ENCODE assay signal across 8 cellular contexts in the genomic region with DNA sequence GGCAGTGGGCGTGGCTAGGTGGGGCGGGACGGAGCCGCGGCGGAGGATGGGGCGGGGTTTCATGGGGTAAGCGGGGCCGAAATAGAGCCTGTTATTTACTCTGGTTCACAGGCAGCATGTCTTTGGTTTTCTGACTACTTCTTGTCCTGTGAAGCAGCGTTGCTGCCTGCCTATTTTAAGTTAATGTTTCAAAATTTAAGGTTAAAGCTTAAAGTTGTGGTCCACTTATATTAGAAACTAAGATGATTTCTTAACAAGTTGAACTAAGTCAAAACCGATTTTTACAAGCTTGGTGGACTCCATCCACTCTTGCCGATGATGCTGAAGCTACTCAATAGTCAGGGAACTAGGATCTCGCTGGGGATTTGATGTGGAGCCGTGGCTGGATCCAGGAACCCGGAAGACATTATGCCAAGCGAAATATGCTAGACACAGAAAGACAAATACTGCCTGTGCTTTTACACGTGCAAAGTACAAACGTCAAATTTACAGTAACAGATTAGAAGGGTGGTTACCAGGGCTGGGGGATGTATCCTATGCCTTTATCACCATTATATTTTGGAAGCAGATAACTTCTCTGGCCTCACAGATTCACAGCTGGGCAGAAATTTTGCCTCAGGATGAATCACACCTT. TPM values are rescaled to one million over a fixed set of nuclear protein-coding genes. Genes with fewer than 3 reads are reported as not detected.
DNase-seq lines count a peak whose midpoint lies in the region; ATAC-seq and TF ChIP-seq lines count a peak whose summit lies in the region.

No MANE protein-coding gene starts in this region.

- H2BK5ac ChIP-seq in mesenchymal stem cell (ENCODE audit: low read depth, low read length, poor library complexity, severe bottlenecking) = no peak overlapping the region

- DNase-seq in heart right ventricle (no peak), Right ventricle myocardium superior (no peak), adipocyte (ENCODE audit: low read depth) (no peak), mesenchymal stem cell (no peak), vagina (ENCODE audit: extremely low spot score in 2 of 2) (no peak), HT-29 (ENCODE audit: low spot score) (no peak), SHP77 treated with DMSO at 0.1 percent for 48 hours (lab: John Stamatoyannopoulos, UW) (no peak)
- no peak for DNase-seq in activated naive CD4-positive, alpha-beta T cell treated with Interleukin-2 at 50 U/mL for 16 hours

- WGBS in heart right ventricle, 2 donors = 13 to 17% methylated on average over 18 of the region's 18 CpGs
- WGBS in mesenchymal stem cell = 49% methylated on average over 15 of the region's 18 CpGs

- H2BK15ac ChIP-seq in mesenchymal stem cell (ENCODE audit: low read depth, poor library complexity, severe bottlenecking) = no peak overlapping the region

- H2BK120ac ChIP-seq in mesenchymal stem cell (ENCODE audit: low read depth, low read length) = no peak overlapping the region

- no peak overlapping the region for H2AFZ ChIP-seq in mesenchymal stem cell (ENCODE audit: low read depth, low read length)

- H3K36me3 ChIP-seq in heart right ventricle (no peaks in the 10 kb centered on the region), adipocyte (ENCODE audit: control insufficient read depth, insufficient read depth, low read length, severe bottlenecking) (no peaks in the 10 kb centered on the region), mesenchymal stem cell (ENCODE audit: control insufficient read depth in 1 of 2, insufficient read depth in 2 of 2, low read depth in 1 of 2, low read length in 2 of 2) (peaks cover 9 to 10% of the 10 kb centered on the region in 2 experiments), vagina (no peaks in the 10 kb centered on the region)

- no peak for TF ChIP-seq CTCF in heart right ventricle (IDR thresholded peaks at IDR 0.05)
- TF ChIP-seq CTCF in vagina (IDR thresholded peaks at IDR 0.05) = no peak

- no peak overlapping the region for H3K23ac ChIP-seq in mesenchymal stem cell (ENCODE audit: low read length in 2 of 2)

- no peak overlapping the region for H4K91ac ChIP-seq in mesenchymal stem cell (ENCODE audit: low read length)

- H2AK5ac ChIP-seq in mesenchymal stem cell (ENCODE audit: low read length, severe bottlenecking) = no peak overlapping the region

- H3K14ac ChIP-seq in mesenchymal stem cell (ENCODE audit: low read length in 2 of 2) = no peak overlapping the region

- H3K18ac ChIP-seq in mesenchymal stem cell (ENCODE audit: low read depth in 1 of 2, low read length in 2 of 2) = no peak overlapping the region

- no peak for TF ChIP-seq POLR2A in vagina (IDR thresholded peaks at IDR 0.05)

- intact Hi-C loops in heart right ventricle (cut with DNase I) = loop anchor here in 4 of 10 donors (1.0 to 5.0 kb wide), 3 partner anchors 47 to 52 kb away; a partner anchor contains a TSS
- intact Hi-C loops in Right ventricle myocardium superior (cut with DNase I) = no loop called here
- intact Hi-C loops in vagina (cut with DNase I) = loop anchor here (5.0 kb wide), 1 partner anchor 962 kb away; a partner anchor contains a TSS

- peak overlapping the region; percentile 58 for H3K4me2 ChIP-seq in mesenchymal stem cell (ENCODE audit: low read length, poor library complexity, severe bottlenecking)

- H3K4me1 ChIP-seq in heart right ventricle (peaks cover 2 to 24% (median 18%) of the 10 kb centered on the region in 9 donors), adipocyte (ENCODE audit: control insufficient read depth, insufficient read depth, low read length) (peaks cover 5% of the 10 kb centered on the region), mesenchymal stem cell (ENCODE audit: control insufficient read depth, insufficient read depth, low read depth, low read length) (no peaks in the 10 kb centered on the region), vagina (peaks cover 21% of the 10 kb centered on the region)

- H2BK12ac ChIP-seq in mesenchymal stem cell (ENCODE audit: low read length in 2 of 2) = no peak overlapping the region

- H3K27me3 ChIP-seq in heart right ventricle (no peaks in the 10 kb centered on the region), adipocyte (replicated peaks; ENCODE audit: control insufficient read depth, insufficient read depth, low read length) (no peaks in the 10 kb centered on the region), mesenchymal stem cell (ENCODE audit: control insufficient read depth in 1 of 2, insufficient read depth in 1 of 2, low read length in 2 of 2) (no peaks in the 10 kb centered on the region), vagina (no peaks in the 10 kb centered on the region)

- no peak overlapping the region for H4K8ac ChIP-seq in mesenchymal stem cell (ENCODE audit: low read length)

- peaks cover 15% of the 10 kb centered on the region for H3K79me1 ChIP-seq in mesenchymal stem cell (replicated peaks; ENCODE audit: low read length, poor library complexity, severe bottlenecking)

- H3K4me3 ChIP-seq in heart right ventricle (peak overlapping the region in 9 of 10 donors; percentile 61 to 94 (median 80)), adipocyte (ENCODE audit: low read length) (peak overlapping the region; percentile 70), mesenchymal stem cell (ENCODE audit: insufficient read depth in 1 of 2, low read depth in 1 of 2, low read length in 2 of 2) (peak overlapping the region in 1 of 2 experiments; percentile 74), vagina (peak overlapping the region; percentile 77 to 78)

- peak overlapping the region; percentile 58 for H3K9ac ChIP-seq in adipocyte (ENCODE audit: low read length)
- H3K9ac ChIP-seq in mesenchymal stem cell (ENCODE audit: low read length) = peak overlapping the region; percentile 87

- H3K27ac ChIP-seq in heart right ventricle (peak overlapping the region in 9 of 10 donors; percentile 42 to 96 (median 92)), mesenchymal stem cell (ENCODE audit: low read length, poor library complexity, severe bottlenecking) (no peak overlapping the region), vagina (peak overlapping the region; percentile 95)

- H3K4ac ChIP-seq in mesenchymal stem cell (ENCODE audit: low read depth in 1 of 2, low read length in 2 of 2) = no peak overlapping the region

- no peak for ATAC-seq in heart right ventricle
- ATAC-seq in Right ventricle myocardium superior (ENCODE audit: poor library complexity) = no peak

- peaks cover 0 to 45% (median 0%) of the 10 kb centered on the region in 11 donors for H3K9me3 ChIP-seq in heart right ventricle
- peaks cover 7% of the 10 kb centered on the region for H3K9me3 ChIP-seq in adipocyte (ENCODE audit: control insufficient read depth, low read length)
- H3K9me3 ChIP-seq in mesenchymal stem cell (ENCODE audit: control insufficient read depth, low read length) = peaks cover 29% of the 10 kb centered on the region
- no peaks in the 10 kb centered on the region for H3K9me3 ChIP-seq in vagina

RNA-seq across cellular contexts. Expression of a gene that starts 0.5 kb away (rescaled TPM):
- total RNA-seq in heart right ventricle (1 to 10 TPM; 4.9 to 8.0 (median 6.5) TPM), Right ventricle myocardium superior (4.8 TPM), vagina (2.7 TPM)
- 1 to 10 TPM; 1.6 to 2.2 TPM for polyA plus RNA-seq in heart right ventricle
- 4.8 TPM for polyA plus RNA-seq in mesenchymal stem cell (2013, experiment 1 of 2)
- polyA plus RNA-seq in mesenchymal stem cell (2013, experiment 2 of 2) = 4.6 TPM
- 0.50 and 0.81 TPM in 2 replicates for total RNA-seq in HT-29 (2014; rRNA removed; shearing (Covaris generic))

RNA-seq across cellular contexts. Expression of a gene that starts 31.2 kb away (rescaled TPM):
- 10 to 100 TPM in 1 of 10 donors, 1 to 10 TPM in 9; 5.1 to 10.6 (median 7.1) TPM for total RNA-seq in heart right ventricle
- polyA plus RNA-seq in heart right ventricle = 1 to 10 TPM; 2.3 to 6.1 TPM
- 7.0 TPM for total RNA-seq in Right ventricle myocardium superior
- polyA plus RNA-seq in mesenchymal stem cell (2013, experiment 1 of 2) = 9.6 TPM
- 9.7 TPM for polyA plus RNA-seq in mesenchymal stem cell (2013, experiment 2 of 2)
- total RNA-seq in vagina = 3.9 TPM
- total RNA-seq in HT-29 (2014; rRNA removed; shearing (Covaris generic)) = 0.10 and 1.6 TPM in 2 replicates

RNA-seq across cellular contexts. Expression of a gene that starts 44.6 kb away (rescaled TPM):
- 10 to 100 TPM in 2 of 10 donors, 1 to 10 TPM in 8; 6.7 to 10.7 (median 9.3) TPM for total RNA-seq in heart right ventricle
- polyA plus RNA-seq in heart right ventricle = 1 to 10 TPM; 3.1 to 8.5 TPM
- total RNA-seq in Right ventricle myocardium superior = 5.2 TPM
- polyA plus RNA-seq in mesenchymal stem cell (2013, experiment 1 of 2) = 7.9 TPM
- polyA plus RNA-seq in mesenchymal stem cell (2013, experiment 2 of 2) = 7.8 TPM
- total RNA-seq in vagina = 24.1 TPM
- 6.7 and 8.7 TPM in 2 replicates for total RNA-seq in HT-29 (2014; rRNA removed; shearing (Covaris generic))

RNA-seq across cellular contexts. Expression of a gene that starts 49.7 kb away (rescaled TPM):
- total RNA-seq in heart right ventricle (100 to 1,000 TPM; 337 to 469 (median 401) TPM), Right ventricle myocardium superior (339 TPM), vagina (163 TPM)
- polyA plus RNA-seq in heart right ventricle = 100 to 1,000 TPM; 238 to 438 TPM
- polyA plus RNA-seq in mesenchymal stem cell (2013, experiment 1 of 2) = 105 TPM
- polyA plus RNA-seq in mesenchymal stem cell (2013, experiment 2 of 2) = 103 TPM
- 430 and 450 TPM in 2 replicates for total RNA-seq in HT-29 (2014; rRNA removed; shearing (Covaris generic))
